ENCODE assay signal across 27 cellular contexts in genomic region chr7:101386177-101386557, GRCh38. TPM values are rescaled to one million over a fixed set of nuclear protein-coding genes. Genes with fewer than 3 reads are reported as not detected.
"Had no signal": no experiment of that assay in that cellular context is flagged by ENCODE, and none has a peak within 500 bp of the region (broad histone marks: within the 10 kb centered on the region; RNA-seq: fewer than 3 reads in every experiment).

No MANE protein-coding gene starts in this region.

- DNase-seq: activated B cell treated with CpG ODN at 0.5 μM for 24 hours; activated CD4-positive, alpha-beta T cell treated with anti-CD3 and anti-CD28 coated beads for 4 hours; activated CD8-positive, alpha-beta T cell treated with anti-CD3 and anti-CD28 coated beads, Interleukin-2, amount 10 ng/mL, durations not matched to agents 7 days and 5 days; activated naive CD8-positive, alpha-beta T cell treated with anti-CD3 and anti-CD28 coated beads, Interleukin-2, amount 50 U/mL, for 24 hours; activated T-cell treated with anti-CD3 and anti-CD28 coated beads, Interleukin-2, amount 50 U/mL, for 24 hours; aorta; brain microvascular endothelial cell; central memory CD4-positive, alpha-beta T cell; foreskin keratinocyte; hypothalamus; lower lobe of right lung; small intestine; stimulated activated CD4-positive, alpha-beta T cell treated with anti-CD3 and anti-CD28 coated beads, Interleukin-2, amount 100 ng/mL, for 48 hours; transverse colon had no signal

- H3K9me3 Mint-ChIP-seq: activated naive CD8-positive, alpha-beta T cell treated with anti-CD3 and anti-CD28 coated beads, Interleukin-2, amount 50 U/mL, for 24 hours; activated T-cell treated with anti-CD3 and anti-CD28 coated beads, Interleukin-2, amount 50 U/mL, for 24 hours; activated T-helper 2 cell treated with anti-CD3 and anti-CD28 coated beads, Interferon-gamma antibody, Interleukin-2, Interleukin-4, amounts not matched to agents 10 μg/mL and 5 μg/mL and 100 μg/mL, durations not matched to agents 14 hours and 24 hours and 36 hours; natural killer cell treated with Interleukin-12 subunit alpha and Interleukin-12 subunit beta and Interleukin-15 and Interleukin-18, amount 100 ng/mL, for 72 hours; stimulated activated naive CD8-positive, alpha-beta T cell treated with anti-CD3 and anti-CD28 coated beads, Interleukin-15, Interleukin-2, amounts not matched to agents 100 ng/mL and 50 ng/mL, for 24 hours had no signal

- H3K27ac Mint-ChIP-seq: activated B cell treated with CpG ODN at 0.5 μM for 24 hours; activated CD8-positive, alpha-beta T cell treated with anti-CD3 and anti-CD28 coated beads, Interleukin-2, amount 10 ng/mL, durations not matched to agents 7 days and 5 days; activated naive CD4-positive, alpha-beta T cell treated with anti-CD3 and anti-CD28 coated beads for 36 hours; activated naive CD8-positive, alpha-beta T cell treated with anti-CD3 and anti-CD28 coated beads, Interleukin-2, amount 50 U/mL, for 24 hours; activated T-cell treated with anti-CD3 and anti-CD28 coated beads, Interleukin-2, amount 50 U/mL, for 24 hours; activated T-helper 2 cell treated with anti-CD3 and anti-CD28 coated beads, Interferon-gamma antibody, Interleukin-2, Interleukin-4, amounts not matched to agents 10 μg/mL and 5 μg/mL and 100 μg/mL, durations not matched to agents 14 hours and 24 hours and 36 hours; natural killer cell treated with Interleukin-12 subunit alpha and Interleukin-12 subunit beta and Interleukin-15 and Interleukin-18, amount 100 ng/mL, for 72 hours; stimulated activated naive CD8-positive, alpha-beta T cell treated with anti-CD3 and anti-CD28 coated beads, Interleukin-15, Interleukin-2, amounts not matched to agents 100 ng/mL and 50 ng/mL, for 24 hours had no signal

- H3K36me3 Mint-ChIP-seq: natural killer cell treated with Interleukin-12 subunit alpha and Interleukin-12 subunit beta and Interleukin-15 and Interleukin-18, amount 100 ng/mL, for 72 hours had no signal

- H3K36me3 ChIP-seq: brain microvascular endothelial cell, lower lobe of right lung, transverse colon, vagina had no signal

- H3K9me3 ChIP-seq: lower lobe of right lung, psoas muscle, transverse colon, vagina had no signal

- H3K4me3 Mint-ChIP-seq: activated B cell treated with CpG ODN at 0.5 μM for 24 hours; activated CD8-positive, alpha-beta T cell treated with anti-CD3 and anti-CD28 coated beads, Interleukin-2, amount 10 ng/mL, durations not matched to agents 7 days and 5 days; activated naive CD4-positive, alpha-beta T cell treated with anti-CD3 and anti-CD28 coated beads for 36 hours; activated naive CD8-positive, alpha-beta T cell treated with anti-CD3 and anti-CD28 coated beads, Interleukin-2, amount 50 U/mL, for 24 hours; activated T-cell treated with anti-CD3 and anti-CD28 coated beads, Interleukin-2, amount 50 U/mL, for 24 hours; natural killer cell treated with Interleukin-12 subunit alpha and Interleukin-12 subunit beta and Interleukin-15 and Interleukin-18, amount 100 ng/mL, for 72 hours; stimulated activated naive CD8-positive, alpha-beta T cell treated with anti-CD3 and anti-CD28 coated beads, Interleukin-15, Interleukin-2, amounts not matched to agents 100 ng/mL and 50 ng/mL, for 24 hours had no signal

- H3K27ac ChIP-seq: brain microvascular endothelial cell, foreskin keratinocyte, lower lobe of right lung, psoas muscle, transverse colon, vagina had no signal

- H3K4me1 ChIP-seq: foreskin keratinocyte, lower lobe of right lung, transverse colon, vagina had no signal

- H3K27me3 ChIP-seq: vagina had no signal

- ATAC-seq: activated CD8-positive, alpha-beta T cell treated with anti-CD3 and anti-CD28 coated beads, Interleukin-2, amount 10 ng/mL, durations not matched to agents 7 days and 5 days; activated naive CD8-positive, alpha-beta T cell treated with anti-CD3 and anti-CD28 coated beads, Interleukin-2, amount 50 U/mL, for 24 hours; right cardiac atrium had no signal

- H3K27me3 Mint-ChIP-seq: activated naive CD8-positive, alpha-beta T cell treated with anti-CD3 and anti-CD28 coated beads, Interleukin-2, amount 50 U/mL, for 24 hours; activated T-cell treated with anti-CD3 and anti-CD28 coated beads, Interleukin-2, amount 50 U/mL, for 24 hours; stimulated activated naive CD8-positive, alpha-beta T cell treated with anti-CD3 and anti-CD28 coated beads, Interleukin-15, Interleukin-2, amounts not matched to agents 100 ng/mL and 50 ng/mL, for 24 hours had no signal

- FAIRE-seq: colon, keratinocyte, small intestine had no signal

- H3K4me3 ChIP-seq: lower lobe of right lung, transverse colon, vagina had no signal

RNA-seq across cellular contexts. Expression of gene COL26A1, which starts 23.5 kb away (rescaled TPM):
- total RNA-seq: activated B cell treated with CpG ODN at 0.5 μM for 24 hours; activated CD8-positive, alpha-beta T cell treated with anti-CD3 and anti-CD28 coated beads, Interleukin-2, amount 10 ng/mL, durations not matched to agents 7 days and 5 days; activated naive CD4-positive, alpha-beta T cell treated with anti-CD3 and anti-CD28 coated beads for 36 hours; aorta; epithelial cell of proximal tubule; fibroblast of lung; foreskin keratinocyte; mesenteric fat pad; natural killer cell treated with Interleukin-12 subunit alpha and Interleukin-12 subunit beta and Interleukin-15 and Interleukin-18, amount 100 ng/mL, for 72 hours; psoas muscle; T-helper 1 cell treated with Interleukin-12 subunit alpha and Interleukin-12 subunit beta and Interleukin-4 antibody, amounts not matched to agents 30 ng/mL and 1 ng/mL, for 36 hours; transverse colon; vagina had no signal
- polyA plus RNA-seq: aorta, foreskin keratinocyte, keratinocyte had no signal
